In genomic region chr12:52907092-52907810, GRCh38 we compare ENCODE assay signal across 10 cellular contexts. TPM values are rescaled to one million over a fixed set of nuclear protein-coding genes. Genes with fewer than 3 reads are reported as not detected.
DNase-seq lines count a peak whose midpoint lies in the region; ATAC-seq and TF ChIP-seq lines count a peak whose summit lies in the region.
"Had no signal": no experiment of that assay in that cellular context is flagged by ENCODE, and none has a peak within 500 bp of the region (broad histone marks: within the 10 kb centered on the region; RNA-seq: fewer than 3 reads in every experiment).

No MANE protein-coding gene starts in this region.

- H3K36me3 ChIP-seq in H7 (replicated peaks; ENCODE audit: control insufficient read depth, insufficient read depth, low read length) (no peaks in the 10 kb centered on the region), prostate gland (no peaks in the 10 kb centered on the region)
- H3K36me3 ChIP-seq: heart right ventricle had no signal

- ATAC-seq in GM18502 (IDR thresholded peaks at IDR 0.05; ENCODE audit: poor library complexity, unreplicated experiment) (no peak), left lobe of liver (no peak), GM18498 (IDR thresholded peaks at IDR 0.05; ENCODE audit: unreplicated experiment) (no peak), HG03097 (IDR thresholded peaks at IDR 0.05; ENCODE audit: low FRiP score, unreplicated experiment) (no peak)
- ATAC-seq: heart right ventricle had no signal

- no peaks in the 10 kb centered on the region for H3K9me3 ChIP-seq in prostate gland
- H3K9me3 ChIP-seq: heart right ventricle had no signal

- DNase-seq in H7 (peak; percentile 63), NCI-H226 (peak; percentile 60), epithelial cell of esophagus (ENCODE audit: low read depth) (peak; percentile 81), prostate gland (ENCODE audit: low spot score) (peak; percentile 96), left lobe of liver (ENCODE audit: low spot score) (no peak)
- DNase-seq: activated CD8-positive, alpha-beta memory T cell treated with anti-CD3 and anti-CD28 coated beads, Interleukin-2, amount 50 U/mL, for 48 hours had no signal

- TF ChIP-seq CTCF in epithelial cell of esophagus (IDR thresholded peaks at IDR 0.05; ENCODE audit: insufficient read depth, low read depth, low read length, missing control alignments) (no peak), prostate gland (IDR thresholded peaks at IDR 0.05) (peak in 1 of 4 experiments; percentile 12)

- H3K4me3 ChIP-seq in H7 (ENCODE audit: insufficient read depth, low read depth, low read length), result no peak overlapping the region
- peak overlapping the region; percentile 11 for H3K4me3 ChIP-seq in epithelial cell of esophagus (ENCODE audit: low read length)
- no peak overlapping the region for H3K4me3 ChIP-seq in prostate gland
- H3K4me3 ChIP-seq: heart right ventricle had no signal

- H3K27ac ChIP-seq in prostate gland, result peak overlapping the region; percentile 97 to 98
- H3K27ac ChIP-seq: heart right ventricle had no signal

- peaks cover 20% of the 10 kb centered on the region for H3K4me1 ChIP-seq in prostate gland (replicated peaks)

- TF ChIP-seq POLR2A in prostate gland (IDR thresholded peaks at IDR 0.05), result peak; percentile 30

- H3K27me3 ChIP-seq in H7 (ENCODE audit: control insufficient read depth, insufficient read depth, low read length) (no peaks in the 10 kb centered on the region), prostate gland (replicated peaks; ENCODE audit: insufficient read depth) (no peaks in the 10 kb centered on the region)

- intact Hi-C loops in prostate gland (cut with DNase I), result no loop called here

- WGBS in prostate gland, result 19% methylated on average over 7 of the region's 7 CpGs

RNA-seq across cellular contexts. Expression of gene KRT8, which starts 2.4 kb away (rescaled TPM):
- total RNA-seq in H7 (2014; rRNA removed; shearing (Covaris generic)), result 318 and 445 TPM in 2 replicates
- 100 to 1,000 TPM; 182 to 536 TPM for total RNA-seq in prostate gland
- 235 TPM for total RNA-seq in left lobe of liver

RNA-seq across cellular contexts. Expression of gene KRT18, which starts 41.7 kb away (rescaled TPM):
- 578 and 613 TPM in 2 replicates for total RNA-seq in H7 (2014; rRNA removed; shearing (Covaris generic))
- total RNA-seq in prostate gland, result 100 to 1,000 TPM; 211 to 737 TPM
- total RNA-seq in left lobe of liver, result 194 TPM

RNA-seq across cellular contexts. Expression of gene KRT78, which starts 58.5 kb away (rescaled TPM):
- total RNA-seq in H7 (2014; rRNA removed; shearing (Covaris generic)), result not detected in 2 replicates
- total RNA-seq in prostate gland, result 1 to 10 TPM in 1 of 2 donors, not detected in 1; 1.0 TPM
- total RNA-seq in left lobe of liver, result not detected
- total RNA-seq: heart right ventricle had no signal
